ENCODE assay signal across 13 cellular contexts in genomic region chr10:132710746-132711617, GRCh38.
"Had no signal": no experiment of that assay in that cellular context is flagged by ENCODE, and none has a peak within 500 bp of the region (broad histone marks: within the 10 kb centered on the region; RNA-seq: fewer than 3 reads in every experiment).

No MANE protein-coding gene starts in this region.

- H3K27me3 ChIP-seq: dorsolateral prefrontal cortex, thyroid gland had no signal

- H3K27me3 Mint-ChIP-seq: naive thymus-derived CD8-positive, alpha-beta T cell had no signal

- H3K4me3 Mint-ChIP-seq: activated naive CD4-positive, alpha-beta T cell treated with anti-CD3 and anti-CD28 coated beads for 36 hours; naive thymus-derived CD8-positive, alpha-beta T cell; stimulated activated effector memory CD8-positive, alpha-beta T cell treated with anti-CD3 and anti-CD28 coated beads, Interleukin-12 subunit alpha, Interleukin-12 subunit beta, amount 100 ng/mL, for 72 hours had no signal

- H3K36me3 ChIP-seq: prostate gland had no signal

- H3K9me3 ChIP-seq: prostate gland, thyroid gland had no signal

- H3K36me3 Mint-ChIP-seq: stimulated activated effector memory CD8-positive, alpha-beta T cell treated with anti-CD3 and anti-CD28 coated beads, Interleukin-12 subunit alpha, Interleukin-12 subunit beta, amount 100 ng/mL, for 72 hours had no signal

- ATAC-seq: left colon; naive thymus-derived CD8-positive, alpha-beta T cell; stimulated activated effector memory CD8-positive, alpha-beta T cell treated with anti-CD3 and anti-CD28 coated beads, Interleukin-12 subunit alpha, Interleukin-12 subunit beta, amount 100 ng/mL, for 72 hours had no signal

- DNase-seq: activated CD4-positive, alpha-beta T cell treated with anti-CD3 and anti-CD28 coated beads, Interleukin-2, amount 50 U/mL, for 1 hour; activated naive CD4-positive, alpha-beta T cell treated with anti-CD3 and anti-CD28 coated beads for 36 hours; hypothalamus; stimulated activated CD4-positive, alpha-beta T cell treated with anti-CD3 and anti-CD28 coated beads, Interleukin-12 subunit alpha, Interleukin-12 subunit beta, amount 100 ng/mL, for 4 hours; stimulated activated CD4-positive, alpha-beta T cell treated with anti-CD3 and anti-CD28 coated beads, Interleukin-2, amount 100 ng/mL, for 24 hours; thyroid gland had no signal

- H3K4me1 ChIP-seq: prostate gland, thyroid gland had no signal

- H3K27ac Mint-ChIP-seq: activated naive CD4-positive, alpha-beta T cell treated with anti-CD3 and anti-CD28 coated beads for 36 hours; stimulated activated effector memory CD8-positive, alpha-beta T cell treated with anti-CD3 and anti-CD28 coated beads, Interleukin-12 subunit alpha, Interleukin-12 subunit beta, amount 100 ng/mL, for 72 hours had no signal

- H3K27ac ChIP-seq: prostate gland, SK-N-MC, thyroid gland had no signal

- FAIRE-seq: endometrium had no signal

- H3K4me3 ChIP-seq: dorsolateral prefrontal cortex, prostate gland, SK-N-MC, thyroid gland had no signal
